ENCODE assay signal across 8 cellular contexts in the genomic region with DNA sequence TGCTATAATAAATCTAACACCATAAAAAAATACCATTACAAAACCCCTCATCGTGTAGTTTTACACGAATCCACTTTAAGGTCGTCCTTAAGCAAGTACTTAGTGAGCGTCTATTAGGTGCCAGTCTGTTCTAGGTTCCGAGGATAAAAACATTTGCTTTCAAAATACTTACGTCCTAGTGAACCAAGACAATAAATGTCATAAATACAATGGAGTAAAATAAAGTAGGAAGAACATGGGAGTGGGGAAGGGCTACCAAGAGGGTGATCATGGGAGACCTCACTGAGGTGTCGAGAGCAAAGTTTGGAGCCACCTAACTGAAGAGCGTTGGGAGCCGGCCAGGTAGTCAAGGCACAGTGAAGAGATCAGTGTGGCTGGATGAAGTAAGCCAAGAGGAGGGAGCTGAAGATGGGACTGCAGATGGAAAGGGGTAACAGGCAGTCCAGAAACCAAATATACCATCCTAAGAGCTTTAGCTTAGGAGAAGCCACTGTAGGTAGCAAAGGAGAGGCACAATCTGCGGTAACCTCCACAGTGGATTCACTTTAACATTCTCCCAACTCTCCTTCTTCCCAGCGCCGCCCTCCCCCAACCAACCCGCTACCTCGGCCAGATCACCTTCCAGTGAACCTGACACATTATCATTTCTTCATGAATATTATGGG. TPM values are rescaled to one million over a fixed set of nuclear protein-coding genes. Genes with fewer than 3 reads are reported as not detected.
A peak's percentile ranks its signal among the peaks of the same experiment; 100 is the strongest.
DNase-seq lines count a peak whose midpoint lies in the region; ATAC-seq and TF ChIP-seq lines count a peak whose summit lies in the region.

No MANE protein-coding gene starts in this region.

- ATAC-seq in GM19025 (IDR thresholded peaks at IDR 0.05; ENCODE audit: low read depth, unreplicated experiment) = peak; percentile 0
- ATAC-seq in HG03520 (IDR thresholded peaks at IDR 0.05; ENCODE audit: unreplicated experiment) = peak; percentile 0
- no peak for ATAC-seq in activated naive CD8-positive, alpha-beta T cell treated with anti-CD3 and anti-CD28 coated beads, Interleukin-2, amount 10 ng/mL, durations not matched to agents 7 days and 5 days (ENCODE audit: low read depth)

- peak overlapping the region; percentile 95 for H3K27ac Mint-ChIP-seq in activated naive CD8-positive, alpha-beta T cell treated with anti-CD3 and anti-CD28 coated beads, Interleukin-2, amount 10 ng/mL, durations not matched to agents 7 days and 5 days

- intact Hi-C loops in stomach (cut with DNase I; ENCODE audit: low total_unique reads) = no loop called here

- WGBS in stomach, 5 donors = 3 to 5% (median 5%) methylated on average over 14 of the region's 14 CpGs

- no peak for TF ChIP-seq POLR2A in stomach (IDR thresholded peaks at IDR 0.05)

- DNase-seq in activated naive CD8-positive, alpha-beta T cell treated with anti-CD3 and anti-CD28 coated beads, Interleukin-2, amount 10 ng/mL, durations not matched to agents 7 days and 5 days = no peak
- DNase-seq in iPS-NIHi11 (ENCODE audit: low spot score) (peak; percentile 3), stomach (no peak), T1000 (lab: John Stamatoyannopoulos, UW) (no peak), occipital lobe (lab: John Stamatoyannopoulos, UW) (no peak)
- no peak for DNase-seq in activated CD4-positive, alpha-beta T cell treated with anti-CD3 and anti-CD28 coated beads for 4 hours

- peaks cover 15 to 59% (median 30%) of the 10 kb centered on the region in 4 donors for H3K4me1 ChIP-seq in stomach

- H3K27me3 Mint-ChIP-seq in activated naive CD8-positive, alpha-beta T cell treated with anti-CD3 and anti-CD28 coated beads, Interleukin-2, amount 10 ng/mL, durations not matched to agents 7 days and 5 days = no peaks in the 10 kb centered on the region

- H3K27ac ChIP-seq in stomach = peak overlapping the region; percentile 88 to 96 (median 92)

- no peak for TF ChIP-seq CTCF in stomach (IDR thresholded peaks at IDR 0.05)

- no peak for TF ChIP-seq EP300 in stomach (IDR thresholded peaks at IDR 0.05)

- H3K9me3 ChIP-seq in stomach = no peaks in the 10 kb centered on the region

- H3K36me3 ChIP-seq in stomach = peaks cover 0 to 3% (median 0%) of the 10 kb centered on the region in 4 donors

- peaks cover 27% of the 10 kb centered on the region for H3K4me1 Mint-ChIP-seq in activated naive CD8-positive, alpha-beta T cell treated with anti-CD3 and anti-CD28 coated beads, Interleukin-2, amount 10 ng/mL, durations not matched to agents 7 days and 5 days

- no peaks in the 10 kb centered on the region for H3K9me3 Mint-ChIP-seq in activated naive CD8-positive, alpha-beta T cell treated with anti-CD3 and anti-CD28 coated beads, Interleukin-2, amount 10 ng/mL, durations not matched to agents 7 days and 5 days

- peak overlapping the region; percentile 96 for H3K4me3 Mint-ChIP-seq in activated naive CD8-positive, alpha-beta T cell treated with anti-CD3 and anti-CD28 coated beads, Interleukin-2, amount 10 ng/mL, durations not matched to agents 7 days and 5 days

- H3K27me3 ChIP-seq in stomach = no peaks in the 10 kb centered on the region

- H3K4me3 ChIP-seq in stomach = peak overlapping the region; percentile 79 to 96 (median 94)

- POLR2A ChIA-PET in activated naive CD8-positive, alpha-beta T cell treated with anti-CD3 and anti-CD28 coated beads, Interleukin-2, amount 10 ng/mL, durations not matched to agents 7 days and 5 days (lab: Charles Lee) = interaction anchor here (0.7 to 4.6 kb wide), 13 partner anchors 9 to 160 kb away, joined by 3 to 62 read pairs (median 5); a partner anchor contains a TSS

- peaks cover 14% of the 10 kb centered on the region for H3K36me3 Mint-ChIP-seq in activated naive CD8-positive, alpha-beta T cell treated with anti-CD3 and anti-CD28 coated beads, Interleukin-2, amount 10 ng/mL, durations not matched to agents 7 days and 5 days

RNA-seq across cellular contexts. Expression of a gene that starts 0.7 kb away (rescaled TPM):
- total RNA-seq in activated naive CD8-positive, alpha-beta T cell treated with anti-CD3 and anti-CD28 coated beads, Interleukin-2, amount 10 ng/mL, durations not matched to agents 7 days and 5 days = 10 to 100 TPM; 27.4 to 29.3 TPM
- total RNA-seq in stomach (10 to 100 TPM in 4 of 5 donors, 1 to 10 TPM in 1; 3.5 to 63.3 (median 20.3) TPM), occipital lobe (51.3 TPM)
- 1 to 10 TPM; 3.1 to 5.1 (median 3.2) TPM for polyA plus RNA-seq in stomach

RNA-seq across cellular contexts. Expression of a gene that starts 27.2 kb away (rescaled TPM):
- total RNA-seq in activated naive CD8-positive, alpha-beta T cell treated with anti-CD3 and anti-CD28 coated beads, Interleukin-2, amount 10 ng/mL, durations not matched to agents 7 days and 5 days = 1 to 10 TPM; 7.5 to 9.2 TPM
- total RNA-seq in stomach (10 to 100 TPM in 1 of 5 donors, 1 to 10 TPM in 3, not detected in 1; 4.7 to 21.0 (median 7.0) TPM), occipital lobe (8.3 TPM)
- 10 to 100 TPM; 12.4 to 20.3 (median 13.9) TPM for polyA plus RNA-seq in stomach

RNA-seq across cellular contexts. Expression of a gene that starts 32.5 kb away (rescaled TPM):
- total RNA-seq in activated naive CD8-positive, alpha-beta T cell treated with anti-CD3 and anti-CD28 coated beads, Interleukin-2, amount 10 ng/mL, durations not matched to agents 7 days and 5 days = 10 to 100 TPM; 39.5 to 40.9 TPM
- total RNA-seq in stomach (10 to 100 TPM in 4 of 5 donors, 1 to 10 TPM in 1; 9.3 to 54.5 (median 37.7) TPM), occipital lobe (39.1 TPM)
- polyA plus RNA-seq in stomach = 10 to 100 TPM; 17.9 to 35.6 (median 22.7) TPM
